Comparison of ENCODE assay signal across 8 cellular contexts in the genomic region with DNA sequence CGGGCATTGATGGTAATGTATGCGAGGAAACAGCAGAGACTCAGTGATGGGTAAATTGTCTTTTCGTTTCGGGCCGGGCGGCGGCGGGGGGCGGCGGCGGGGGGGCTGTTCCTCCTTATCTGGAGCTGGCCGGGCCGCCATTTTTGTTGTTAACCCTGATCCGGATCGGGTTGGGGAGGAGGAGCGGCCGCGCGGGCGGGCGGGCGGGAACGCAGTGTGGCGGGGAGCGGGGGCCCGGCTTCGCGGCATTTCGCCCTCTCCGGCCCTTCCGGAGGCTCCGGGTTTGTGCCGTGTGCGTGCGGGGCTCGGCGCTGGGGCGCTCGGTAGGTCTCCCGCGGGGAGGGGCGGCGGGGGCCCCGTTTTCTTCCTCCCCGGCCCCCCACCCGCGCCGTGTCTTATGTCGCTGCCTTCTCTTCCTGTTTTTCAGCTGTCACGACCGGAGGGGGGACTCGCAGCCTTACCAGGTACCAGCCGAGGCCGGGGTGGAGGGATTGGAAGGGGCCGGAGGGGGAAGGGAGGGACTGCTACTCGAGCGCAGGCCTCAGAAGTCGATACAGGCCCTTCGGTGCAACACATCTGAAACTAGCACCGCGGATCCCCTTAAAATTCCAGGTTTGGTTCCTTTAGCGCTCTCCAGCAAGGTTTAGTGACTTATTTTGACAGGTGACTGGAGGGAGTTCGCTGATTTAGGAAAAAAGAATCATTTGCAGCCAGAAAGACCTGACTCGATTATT. TPM values are rescaled to one million over a fixed set of nuclear protein-coding genes. Genes with fewer than 3 reads are reported as not detected.
DNase-seq lines count a peak whose midpoint lies in the region; ATAC-seq, FAIRE-seq and TF ChIP-seq lines count a peak whose summit lies in the region.

No MANE protein-coding gene starts in this region.

- dilution Hi-C loops in keratinocyte (cut with MboI; ENCODE audit: extremely low pct_ligation_motif_present, low sequenced_read_pairs): no loop called here

- peaks cover 8% of the 10 kb centered on the region for H4K20me1 ChIP-seq in keratinocyte (ENCODE audit: control insufficient read depth, extremely low read depth, insufficient read depth, low read length)

- H3K9me1 ChIP-seq in keratinocyte (ENCODE audit: control insufficient read depth, extremely low read depth, insufficient read depth, low read length): no peaks in the 10 kb centered on the region

- H2AFZ ChIP-seq in keratinocyte (ENCODE audit: control insufficient read depth, low read length): peak overlapping the region; percentile 26

- POLR2A ChIA-PET in BJ (lab: Charles Lee): interaction anchor here (0.6 to 0.7 kb wide), 4 partner anchors 9 to 629 kb away, joined by 3 to 4 read pairs (median 4); no protein-coding TSS in a partner anchor

- FAIRE-seq in keratinocyte (lab: Jason Lieb, UNC): no peak

- H3K27me3 ChIP-seq in BJ (ENCODE audit: control insufficient read depth, insufficient read depth, low read length) (no peaks in the 10 kb centered on the region), keratinocyte (ENCODE audit: control insufficient read depth, extremely low read depth, insufficient read depth, low read length) (no peaks in the 10 kb centered on the region)

- DNase-seq in BJ (ENCODE audit: low read depth) (no peak), GM20000 (ENCODE audit: low spot score) (peak; percentile 77), keratinocyte (ENCODE audit: low read depth, low spot score) (no peak), amniotic stem cell (lab: John Stamatoyannopoulos, UW) (no peak)
- no peak for DNase-seq in Jurkat, Clone E6-1 (ENCODE audit: low read depth, low spot score)
- DNase-seq in central memory CD4-positive, alpha-beta T cell: peak; percentile 63
- DNase-seq in stimulated activated CD4-positive, alpha-beta T cell treated with anti-CD3 and anti-CD28 coated beads, Interleukin-12 subunit alpha, Interleukin-12 subunit beta, amount 100 ng/mL, for 48 hours (ENCODE audit: low read depth in 2 of 3, low spot score in 1 of 3): peak; percentile 44 to 58 (median 52)

- TF ChIP-seq CTCF in BJ (IDR thresholded peaks at IDR 0.05; ENCODE audit: insufficient read depth, low read depth, low read length): no peak
- no peak for TF ChIP-seq CTCF in GM20000 (IDR thresholded peaks at IDR 0.05; ENCODE audit: extremely low read depth, missing control alignments)
- no peak for TF ChIP-seq CTCF in keratinocyte (optimal IDR thresholded peaks at IDR 0.05 in 1 of 3, IDR thresholded peaks at IDR 0.05 in 1 of 3, conservative IDR thresholded peaks at IDR 0.05 in 1 of 3; ENCODE audit: extremely low read depth in 1 of 3, insufficient read depth in 2 of 3, low read length in 3 of 3)

- no peaks in the 10 kb centered on the region for H3K4me1 ChIP-seq in keratinocyte (ENCODE audit: control insufficient read depth, extremely low read depth, insufficient read depth, low read length)

- H3K36me3 ChIP-seq in BJ (ENCODE audit: control insufficient read depth, insufficient read depth, low read length): peaks cover 14% of the 10 kb centered on the region
- H3K36me3 ChIP-seq in keratinocyte (ENCODE audit: control insufficient read depth in 2 of 2, extremely low read depth in 1 of 2, insufficient read depth in 2 of 2, low read length in 2 of 2): peaks cover 6 to 26% of the 10 kb centered on the region in 2 experiments

- H3K4me2 ChIP-seq in keratinocyte (ENCODE audit: control insufficient read depth, extremely low read depth, insufficient read depth, low read depth, low read length): peak overlapping the region; percentile 88

- peak; percentile 12 to 14 for ATAC-seq in activated CD4-positive, CD25-positive, alpha-beta regulatory T cell treated with anti-CD3 and anti-CD28 coated beads, Interleukin-2, amount 50 U/mL, for 24 hours

- peak overlapping the region; percentile 97 for H3K27ac ChIP-seq in keratinocyte (ENCODE audit: control insufficient read depth, insufficient read depth, low read length)

- peaks cover 70% of the 10 kb centered on the region for H3K79me2 ChIP-seq in keratinocyte (ENCODE audit: control insufficient read depth, insufficient read depth, low read length)

- H3K9ac ChIP-seq in keratinocyte (ENCODE audit: control insufficient read depth, extremely low read depth, insufficient read depth, low read length): peak overlapping the region; percentile 98

- H3K9me3 ChIP-seq in keratinocyte (ENCODE audit: control insufficient read depth, low read depth, low read length): no peaks in the 10 kb centered on the region

- H3K4me3 ChIP-seq in BJ (ENCODE audit: low read depth, low read length): peak overlapping the region; percentile 97
- peak overlapping the region; percentile 75 for H3K4me3 ChIP-seq in Jurkat, Clone E6-1 (ENCODE audit: low read length)
- H3K4me3 ChIP-seq in keratinocyte (ENCODE audit: control insufficient read depth in 2 of 3, extremely low read depth in 1 of 3, insufficient read depth in 2 of 3, low read depth in 1 of 3, low read length in 3 of 3): peak overlapping the region; percentile 74 to 99 (median 97)

- CTCF ChIA-PET in BJ (lab: Yijun Ruan, JAX): no interaction called here

RNA-seq across cellular contexts. Expression of gene WAC, which starts 0.8 kb away (rescaled TPM):
- 47.7 and 78.7 TPM in 2 replicates for polyA plus RNA-seq in BJ (2011; rRNA removed)
- 41.6 and 58.3 TPM in 2 replicates for polyA minus RNA-seq in BJ (2011; rRNA and poly(A)+ RNA removed)
- polyA plus RNA-seq in Jurkat, Clone E6-1 (2012; ENCODE audit: insufficient read depth, insufficient read length): 103 TPM
- 61.8 to 80.8 TPM (median 70.1 TPM) in 3 replicates for polyA plus RNA-seq in keratinocyte
- 76.7 TPM for polyA plus RNA-seq in keratinocyte (2011; ENCODE audit: low read depth)
- 38.1 and 71.1 TPM in 2 replicates for polyA plus RNA-seq in keratinocyte (2011; cell fraction: cytosol; rRNA removed)
- 70.1 and 75.4 TPM in 2 replicates for polyA plus RNA-seq in keratinocyte (2011; cell fraction: nucleus; rRNA removed)
- 41.1 and 50.1 TPM in 2 replicates for polyA plus RNA-seq in keratinocyte (2012; ENCODE audit: low replicate concordance)
- 33.0 to 79.8 TPM (median 67.6 TPM) in 3 replicates for polyA minus RNA-seq in keratinocyte
- polyA minus RNA-seq in keratinocyte (2011; cell fraction: cytosol; rRNA and poly(A)+ RNA removed): 26.3 TPM
- 42.7 and 86.0 TPM in 2 replicates for polyA minus RNA-seq in keratinocyte (2011; cell fraction: nucleus; rRNA and poly(A)+ RNA removed)

Comparison
In these comparisons a context has a peak if more than half of its experiments do, and no peak if none do; other contexts are left out.
1. DNase-seq: peak in GM20000 (single experiment), central memory CD4-positive, alpha-beta T cell (single experiment) and stimulated activated CD4-positive, alpha-beta T cell treated with anti-CD3 and anti-CD28 coated beads, Interleukin-12 subunit alpha, Interleukin-12 subunit beta, amount 100 ng/mL, for 48 hours (3 of 3); none in BJ (single experiment), Jurkat, Clone E6-1 (single experiment), keratinocyte (single experiment) and amniotic stem cell (single experiment).
2. Peak in every context shown above with its lines, with median percentiles within 50 percentile points of each other: H3K4me3 ChIP-seq.